Comparison of ENCODE assay signal across 1 cellular context in genomic region chr20:2005831-2006426, GRCh38.
A peak's percentile ranks its signal among the peaks of the same experiment; 100 is the strongest.
TF ChIP-seq lines count a peak whose summit lies in the region.

No MANE protein-coding gene starts in this region.

TF ChIP-seq in HepG2, 621 proteins besides CTCF, POLR2A, EP300 and RAD21 (continued from another document and continues in another):
- TF ChIP-seq HNF1A (IDR thresholded peaks at IDR 0.05; ENCODE audit: low read depth), result no peak
- 0 out of 2 replicates have a peak, but pooled peaks have one; percentile 58 for TF ChIP-seq HNF1A (CRISPR knock-in tag; IDR thresholded peaks at IDR 0.05; ENCODE audit: borderline replicate concordance)
- peak; percentile 99 for TF ChIP-seq ZNF607 (CRISPR knock-in tag; IDR thresholded peaks at IDR 0.05; ENCODE audit: borderline replicate concordance)
- TF ChIP-seq NKX3-1 (CRISPR knock-in tag; IDR thresholded peaks at IDR 0.05), result peak; percentile 99
- TF ChIP-seq PLRG1 (conservative IDR thresholded peaks at IDR 0.05), result no peak
- TF ChIP-seq ZFP1 (CRISPR knock-in tag; IDR thresholded peaks at IDR 0.05), result peak; percentile 76; the same call in 1 of the 2 replicates
- TF ChIP-seq ZSCAN22 (CRISPR knock-in tag; IDR thresholded peaks at IDR 0.05), result peak; percentile 80; the same call in 1 of the 2 replicates
- TF ChIP-seq ZNF768 (CRISPR knock-in tag; IDR thresholded peaks at IDR 0.05), result peak; percentile 76
- TF ChIP-seq ATM (IDR thresholded peaks at IDR 0.05; ENCODE audit: borderline replicate concordance), result no peak
- TF ChIP-seq NFYC (CRISPR knock-in tag; IDR thresholded peaks at IDR 0.05), result peak; percentile 66
- no peak for TF ChIP-seq ZKSCAN5 (CRISPR knock-in tag; IDR thresholded peaks at IDR 0.05)
- no peak for TF ChIP-seq LCORL (IDR thresholded peaks at IDR 0.05)
- TF ChIP-seq LCORL (CRISPR knock-in tag; IDR thresholded peaks at IDR 0.05), result 0 out of 2 replicates have a peak, but pooled peaks have one; percentile 36
- peak; percentile 97; the same call in 1 of the 2 replicates for TF ChIP-seq FOXC1 (CRISPR knock-in tag; IDR thresholded peaks at IDR 0.05; ENCODE audit: borderline replicate concordance)
- peak; percentile 100 for TF ChIP-seq WIZ (CRISPR knock-in tag; IDR thresholded peaks at IDR 0.05)
- TF ChIP-seq NR2F1 (CRISPR knock-in tag; IDR thresholded peaks at IDR 0.05), result peak; percentile 53 to 55; a peak in 1 of 4 replicates
- TF ChIP-seq, protein P1, sequence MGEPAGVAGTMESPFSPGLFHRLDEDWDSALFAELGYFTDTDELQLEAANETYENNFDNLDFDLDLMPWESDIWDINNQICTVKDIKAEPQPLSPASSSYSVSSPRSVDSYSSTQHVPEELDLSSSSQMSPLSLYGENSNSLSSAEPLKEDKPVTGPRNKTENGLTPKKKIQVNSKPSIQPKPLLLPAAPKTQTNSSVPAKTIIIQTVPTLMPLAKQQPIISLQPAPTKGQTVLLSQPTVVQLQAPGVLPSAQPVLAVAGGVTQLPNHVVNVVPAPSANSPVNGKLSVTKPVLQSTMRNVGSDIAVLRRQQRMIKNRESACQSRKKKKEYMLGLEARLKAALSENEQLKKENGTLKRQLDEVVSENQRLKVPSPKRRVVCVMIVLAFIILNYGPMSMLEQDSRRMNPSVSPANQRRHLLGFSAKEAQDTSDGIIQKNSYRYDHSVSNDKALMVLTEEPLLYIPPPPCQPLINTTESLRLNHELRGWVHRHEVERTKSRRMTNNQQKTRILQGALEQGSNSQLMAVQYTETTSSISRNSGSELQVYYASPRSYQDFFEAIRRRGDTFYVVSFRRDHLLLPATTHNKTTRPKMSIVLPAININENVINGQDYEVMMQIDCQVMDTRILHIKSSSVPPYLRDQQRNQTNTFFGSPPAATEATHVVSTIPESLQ (CRISPR knock-in tag; conservative IDR thresholded peaks at IDR 0.05), result peak; percentile 99
- peak; percentile 90 for TF ChIP-seq ZMYM4 (CRISPR knock-in tag; IDR thresholded peaks at IDR 0.05)
- no peak for TF ChIP-seq ZNF672 (CRISPR knock-in tag; IDR thresholded peaks at IDR 0.05)
- no peak; the same call in 1 of the 2 replicates for TF ChIP-seq SCMH1 (CRISPR knock-in tag; IDR thresholded peaks at IDR 0.05; ENCODE audit: borderline replicate concordance)
- TF ChIP-seq ZBTB8A (CRISPR knock-in tag; IDR thresholded peaks at IDR 0.05; ENCODE audit: borderline replicate concordance, low read depth), result peak; percentile 84; the same call in 1 of the 2 replicates
- TF ChIP-seq SRSF1 (optimal IDR thresholded peaks at IDR 0.05; ENCODE audit: low read depth, low read length), result no peak
- TF ChIP-seq XRCC5 (optimal IDR thresholded peaks at IDR 0.05; ENCODE audit: low read length), result peak; percentile 97
- TF ChIP-seq MEIS2 (CRISPR knock-in tag; IDR thresholded peaks at IDR 0.05), result peak; percentile 99
- peak; percentile 77; the same call in 1 of the 2 replicates for TF ChIP-seq ZBTB7A (CRISPR knock-in tag; IDR thresholded peaks at IDR 0.05)
- peak; percentile 99 for TF ChIP-seq ZNF124 (CRISPR knock-in tag; IDR thresholded peaks at IDR 0.05)
- TF ChIP-seq ZKSCAN8 (CRISPR knock-in tag; IDR thresholded peaks at IDR 0.05; ENCODE audit: borderline replicate concordance), result peak; percentile 91
- peak; percentile 97; the same call in 1 of the 2 replicates for TF ChIP-seq PAX8 (CRISPR knock-in tag; IDR thresholded peaks at IDR 0.05; ENCODE audit: borderline replicate concordance)
- peak; percentile 92; the same call in 1 of the 2 replicates for TF ChIP-seq ZNF589 (CRISPR knock-in tag; conservative IDR thresholded peaks at IDR 0.05)
- peak; percentile 99 for TF ChIP-seq ZNF605 (CRISPR knock-in tag; IDR thresholded peaks at IDR 0.05)
- peak; percentile 91; the same call in 1 of the 2 replicates for TF ChIP-seq GLI4 (CRISPR knock-in tag; IDR thresholded peaks at IDR 0.05; ENCODE audit: borderline replicate concordance)
- TF ChIP-seq ZNF660 (CRISPR knock-in tag; IDR thresholded peaks at IDR 0.05; ENCODE audit: borderline replicate concordance, low read depth), result peak; percentile 95; the same call in 1 of the 2 replicates
- TF ChIP-seq MTF1 (CRISPR knock-in tag; IDR thresholded peaks at IDR 0.05), result peak; percentile 97
- peak; percentile 97 for TF ChIP-seq SAP130 (CRISPR knock-in tag; IDR thresholded peaks at IDR 0.05; ENCODE audit: low read depth)
- peak; percentile 99 for TF ChIP-seq SP140L (CRISPR knock-in tag; IDR thresholded peaks at IDR 0.05; ENCODE audit: borderline replicate concordance)
- TF ChIP-seq KLF9 (CRISPR knock-in tag; IDR thresholded peaks at IDR 0.05; ENCODE audit: low read depth), result peak; percentile 96; the same call in 1 of the 2 replicates
- TF ChIP-seq ZSCAN31 (CRISPR knock-in tag; IDR thresholded peaks at IDR 0.05; ENCODE audit: low read depth), result peak; percentile 93; the same call in 1 of the 2 replicates
- no peak for TF ChIP-seq ZNF121 (CRISPR knock-in tag; IDR thresholded peaks at IDR 0.05)
- TF ChIP-seq PPARG (CRISPR knock-in tag; conservative IDR thresholded peaks at IDR 0.05), result peak; percentile 90
- TF ChIP-seq ZEB1 (IDR thresholded peaks at IDR 0.05; ENCODE audit: insufficient replicate concordance, low read depth), result no peak
- TF ChIP-seq ZNF644 (CRISPR knock-in tag; IDR thresholded peaks at IDR 0.05; ENCODE audit: low read depth), result peak; percentile 91; the same call in 1 of the 2 replicates
- TF ChIP-seq HNRNPH1 (optimal IDR thresholded peaks at IDR 0.05; ENCODE audit: low read depth, low read length), result no peak
- TF ChIP-seq EZH2 (conservative IDR thresholded peaks at IDR 0.05; ENCODE audit: low read depth, low read length), result 0 out of 2 replicates have a peak, but pooled peaks have one; percentile 48
- peak; percentile 96; the same call in 1 of the 2 replicates for TF ChIP-seq GLMP (CRISPR knock-in tag; IDR thresholded peaks at IDR 0.05; ENCODE audit: borderline replicate concordance)
- TF ChIP-seq GATAD2A (CRISPR knock-in tag; IDR thresholded peaks at IDR 0.05), result peak; percentile 94
- no peak for TF ChIP-seq HNRNPLL (IDR thresholded peaks at IDR 0.05; ENCODE audit: low read depth, low read length, poor library complexity, severe bottlenecking)
- no peak for TF ChIP-seq CC2D1A (CRISPR knock-in tag; IDR thresholded peaks at IDR 0.05)
- TF ChIP-seq, protein P2, sequence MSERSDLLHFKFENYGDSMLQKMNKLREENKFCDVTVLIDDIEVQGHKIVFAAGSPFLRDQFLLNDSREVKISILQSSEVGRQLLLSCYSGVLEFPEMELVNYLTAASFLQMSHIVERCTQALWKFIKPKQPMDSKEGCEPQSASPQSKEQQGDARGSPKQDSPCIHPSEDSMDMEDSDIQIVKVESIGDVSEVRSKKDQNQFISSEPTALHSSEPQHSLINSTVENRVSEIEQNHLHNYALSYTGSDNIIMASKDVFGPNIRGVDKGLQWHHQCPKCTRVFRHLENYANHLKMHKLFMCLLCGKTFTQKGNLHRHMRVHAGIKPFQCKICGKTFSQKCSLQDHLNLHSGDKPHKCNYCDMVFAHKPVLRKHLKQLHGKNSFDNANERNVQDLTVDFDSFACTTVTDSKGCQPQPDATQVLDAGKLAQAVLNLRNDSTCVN (CRISPR knock-in tag; IDR thresholded peaks at IDR 0.05; ENCODE audit: borderline replicate concordance), result peak; percentile 96
- no peak for TF ChIP-seq U2AF2 (IDR thresholded peaks at IDR 0.05; ENCODE audit: low read depth, low read length)
- TF ChIP-seq ADNP (CRISPR knock-in tag; IDR thresholded peaks at IDR 0.05), result no peak
- peak; percentile 21; the same call in 1 of the 2 replicates for TF ChIP-seq NCOA5 (CRISPR knock-in tag; IDR thresholded peaks at IDR 0.05)
- no peak for TF ChIP-seq NR2F2 (IDR thresholded peaks at IDR 0.05; ENCODE audit: borderline replicate concordance, low read depth)
- TF ChIP-seq RBM39 (IDR thresholded peaks at IDR 0.05; ENCODE audit: low read depth, low read length, poor library complexity, severe bottlenecking), result no peak
- peak; percentile 44; the same call in 1 of the 2 replicates for TF ChIP-seq STAG1 (CRISPR knock-in tag; IDR thresholded peaks at IDR 0.05)
- TF ChIP-seq, protein P3, sequence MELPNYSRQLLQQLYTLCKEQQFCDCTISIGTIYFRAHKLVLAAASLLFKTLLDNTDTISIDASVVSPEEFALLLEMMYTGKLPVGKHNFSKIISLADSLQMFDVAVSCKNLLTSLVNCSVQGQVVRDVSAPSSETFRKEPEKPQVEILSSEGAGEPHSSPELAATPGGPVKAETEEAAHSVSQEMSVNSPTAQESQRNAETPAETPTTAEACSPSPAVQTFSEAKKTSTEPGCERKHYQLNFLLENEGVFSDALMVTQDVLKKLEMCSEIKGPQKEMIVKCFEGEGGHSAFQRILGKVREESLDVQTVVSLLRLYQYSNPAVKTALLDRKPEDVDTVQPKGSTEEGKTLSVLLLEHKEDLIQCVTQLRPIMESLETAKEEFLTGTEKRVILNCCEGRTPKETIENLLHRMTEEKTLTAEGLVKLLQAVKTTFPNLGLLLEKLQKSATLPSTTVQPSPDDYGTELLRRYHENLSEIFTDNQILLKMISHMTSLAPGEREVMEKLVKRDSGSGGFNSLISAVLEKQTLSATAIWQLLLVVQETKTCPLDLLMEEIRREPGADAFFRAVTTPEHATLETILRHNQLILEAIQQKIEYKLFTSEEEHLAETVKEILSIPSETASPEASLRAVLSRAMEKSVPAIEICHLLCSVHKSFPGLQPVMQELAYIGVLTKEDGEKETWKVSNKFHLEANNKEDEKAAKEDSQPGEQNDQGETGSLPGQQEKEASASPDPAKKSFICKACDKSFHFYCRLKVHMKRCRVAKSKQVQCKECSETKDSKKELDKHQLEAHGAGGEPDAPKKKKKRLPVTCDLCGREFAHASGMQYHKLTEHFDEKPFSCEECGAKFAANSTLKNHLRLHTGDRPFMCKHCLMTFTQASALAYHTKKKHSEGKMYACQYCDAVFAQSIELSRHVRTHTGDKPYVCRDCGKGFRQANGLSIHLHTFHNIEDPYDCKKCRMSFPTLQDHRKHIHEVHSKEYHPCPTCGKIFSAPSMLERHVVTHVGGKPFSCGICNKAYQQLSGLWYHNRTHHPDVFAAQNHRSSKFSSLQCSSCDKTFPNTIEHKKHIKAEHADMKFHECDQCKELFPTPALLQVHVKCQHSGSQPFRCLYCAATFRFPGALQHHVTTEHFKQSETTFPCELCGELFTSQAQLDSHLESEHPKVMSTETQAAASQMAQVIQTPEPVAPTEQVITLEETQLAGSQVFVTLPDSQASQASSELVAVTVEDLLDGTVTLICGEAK (IDR thresholded peaks at IDR 0.05), result no peak
- TF ChIP-seq, protein P3 (CRISPR knock-in tag; IDR thresholded peaks at IDR 0.05), result peak; percentile 89
- TF ChIP-seq ZNF160 (CRISPR knock-in tag; IDR thresholded peaks at IDR 0.05), result peak; percentile 97
- TF ChIP-seq RELA (CRISPR knock-in tag; IDR thresholded peaks at IDR 0.05), result peak; percentile 96
